ENCODE assay signal across 12 cellular contexts in genomic region chr5:139105621-139106071, GRCh38.
DNase-seq lines count a peak whose midpoint lies in the region; ATAC-seq, FAIRE-seq and TF ChIP-seq lines count a peak whose summit lies in the region.
"Had no signal": no experiment of that assay in that cellular context is flagged by ENCODE, and none has a peak within 500 bp of the region (broad histone marks: within the 10 kb centered on the region; RNA-seq: fewer than 3 reads in every experiment).

No MANE protein-coding gene starts in this region.

- no peaks in the 10 kb centered on the region for H3K79me2 ChIP-seq in mammary epithelial cell (ENCODE audit: insufficient read depth, low read length)

- H3K9ac ChIP-seq in mammary epithelial cell (ENCODE audit: insufficient read depth, low read length): no peak overlapping the region
- H3K9ac ChIP-seq in adipocyte (ENCODE audit: low read length): peak overlapping the region; percentile 39
- H3K9ac ChIP-seq in kidney (ENCODE audit: low read length in 2 of 2): peak overlapping the region in 1 of 2 donors; percentile 24

- H3K36me3 Mint-ChIP-seq in effector memory CD8-positive, alpha-beta T cell (ENCODE audit: insufficient read depth): peaks cover 3% of the 10 kb centered on the region
- no peaks in the 10 kb centered on the region for H3K36me3 Mint-ChIP-seq in Calu3 (ENCODE audit: insufficient read depth, unreplicated experiment)

- H3K4me1 Mint-ChIP-seq in effector memory CD8-positive, alpha-beta T cell (ENCODE audit: low read depth in 2 of 2): peaks cover 0 to 4% of the 10 kb centered on the region in 2 donors
- H3K4me1 Mint-ChIP-seq in Calu3 (ENCODE audit: low read depth, unreplicated experiment): peaks cover 21% of the 10 kb centered on the region
- H3K4me1 Mint-ChIP-seq: activated CD4-positive, alpha-beta memory T cell treated with anti-CD3 and anti-CD28 coated beads, Interleukin-2, amount 10 ng/mL, durations not matched to agents 7 days and 5 days had no signal

- dilution Hi-C loops in mammary epithelial cell (cut with HindIII; ENCODE audit: low sequenced_read_pairs): no loop called here

- H3K36me3 ChIP-seq in breast epithelium (no peaks in the 10 kb centered on the region), mammary epithelial cell (ENCODE audit: insufficient read depth, low read length) (no peaks in the 10 kb centered on the region), adipocyte (ENCODE audit: control insufficient read depth, insufficient read depth, low read length, severe bottlenecking) (no peaks in the 10 kb centered on the region), vagina (no peaks in the 10 kb centered on the region), kidney (ENCODE audit: control insufficient read depth in 1 of 2, insufficient read depth in 2 of 2, low read length in 2 of 2) (no peaks in the 10 kb centered on the region)

- H3K4me1 ChIP-seq in breast epithelium: peaks cover 3 to 31% of the 10 kb centered on the region in 2 donors
- H3K4me1 ChIP-seq in mammary epithelial cell (ENCODE audit: insufficient read depth, low read length): peaks cover 29% of the 10 kb centered on the region
- H3K4me1 ChIP-seq in adipocyte (ENCODE audit: control insufficient read depth, insufficient read depth, low read length): peaks cover 28% of the 10 kb centered on the region
- H3K4me1 ChIP-seq in vagina: peaks cover 34% of the 10 kb centered on the region
- H3K4me1 ChIP-seq in kidney (ENCODE audit: control insufficient read depth in 1 of 2, insufficient read depth in 1 of 2, low read depth in 1 of 2, low read length in 2 of 2): peaks cover 0 to 4% of the 10 kb centered on the region in 2 donors

- in situ Hi-C loops in mammary epithelial cell (cut with MboI; ENCODE audit: low sequenced_read_pairs in 2 of 2): no loop called here

- no peaks in the 10 kb centered on the region for H3K9me3 Mint-ChIP-seq in effector memory CD8-positive, alpha-beta T cell
- no peaks in the 10 kb centered on the region for H3K9me3 Mint-ChIP-seq in Calu3 (ENCODE audit: low read depth, unreplicated experiment)
- H3K9me3 Mint-ChIP-seq: activated CD4-positive, alpha-beta memory T cell treated with anti-CD3 and anti-CD28 coated beads, Interleukin-2, amount 10 ng/mL, durations not matched to agents 7 days and 5 days had no signal

- 70% methylated on average over 11 of the region's 15 CpGs for WGBS in mammary epithelial cell (ENCODE audit: low coverage, missing lambda C conversion rate)

- no peak overlapping the region for H3K27ac Mint-ChIP-seq in effector memory CD8-positive, alpha-beta T cell
- no peak overlapping the region for H3K27ac Mint-ChIP-seq in Calu3 (ENCODE audit: unreplicated experiment)
- H3K27ac Mint-ChIP-seq: activated CD4-positive, alpha-beta memory T cell treated with anti-CD3 and anti-CD28 coated beads, Interleukin-2, amount 10 ng/mL, durations not matched to agents 7 days and 5 days had no signal

- BruUV-seq in mammary epithelial cell (replicated peaks; lab: Mats Ljungman, UMichigan): no TSS peak
- BruUV-seq in Calu3 (replicated peaks; lab: Mats Ljungman, UMichigan): no TSS peak

- no peak for TF ChIP-seq CTCF in breast epithelium (IDR thresholded peaks at IDR 0.05)
- TF ChIP-seq CTCF in mammary epithelial cell (conservative IDR thresholded peaks at IDR 0.05 in 1 of 2, IDR thresholded peaks at IDR 0.05 in 1 of 2; ENCODE audit: extremely low read depth in 1 of 2, insufficient read depth in 1 of 2, low read depth in 1 of 2, low read length in 2 of 2): no peak
- TF ChIP-seq CTCF in vagina (IDR thresholded peaks at IDR 0.05): no peak
- no peak for TF ChIP-seq CTCF in kidney (IDR thresholded peaks at IDR 0.05; ENCODE audit: borderline replicate concordance, extremely low read depth, insufficient read depth)
- no peak for TF ChIP-seq CTCF in Calu3 (IDR thresholded peaks at IDR 0.05; ENCODE audit: unreplicated experiment)

- no peak for FAIRE-seq in kidney (lab: Jason Lieb, UNC)
- FAIRE-seq: H54, HTR-8/SVneo had no signal

- CTCF ChIA-PET in mammary epithelial cell (lab: Charles Lee; ENCODE audit: low non-redundant PET) (no interaction called here), Calu3 (lab: Charles Lee) (no interaction called here)

- ATAC-seq in effector memory CD8-positive, alpha-beta T cell (replicated peaks): no peak

- no peak overlapping the region for H2AFZ ChIP-seq in mammary epithelial cell (ENCODE audit: low read depth, low read length)

- TF ChIP-seq POLR2A in breast epithelium (IDR thresholded peaks at IDR 0.05) (no peak), vagina (IDR thresholded peaks at IDR 0.05) (no peak)

- no peaks in the 10 kb centered on the region for H3K9me3 ChIP-seq in breast epithelium
- H3K9me3 ChIP-seq in mammary epithelial cell (replicated peaks; ENCODE audit: insufficient read depth, low read length): no peaks in the 10 kb centered on the region
- H3K9me3 ChIP-seq in adipocyte (ENCODE audit: control insufficient read depth, low read length): no peaks in the 10 kb centered on the region
- no peaks in the 10 kb centered on the region for H3K9me3 ChIP-seq in vagina
- no peaks in the 10 kb centered on the region for H3K9me3 ChIP-seq in kidney (ENCODE audit: control insufficient read depth in 1 of 2, low read length in 2 of 2)

- no peaks in the 10 kb centered on the region for H4K20me1 ChIP-seq in mammary epithelial cell (ENCODE audit: insufficient read depth, low read length)

- H3K27me3 Mint-ChIP-seq in effector memory CD8-positive, alpha-beta T cell: no peaks in the 10 kb centered on the region
- H3K27me3 Mint-ChIP-seq in Calu3 (ENCODE audit: unreplicated experiment): no peaks in the 10 kb centered on the region
- H3K27me3 Mint-ChIP-seq: activated CD4-positive, alpha-beta memory T cell treated with anti-CD3 and anti-CD28 coated beads, Interleukin-2, amount 10 ng/mL, durations not matched to agents 7 days and 5 days had no signal

- H3K27me3 ChIP-seq in breast epithelium (no peaks in the 10 kb centered on the region), mammary epithelial cell (ENCODE audit: insufficient read depth, low read length) (no peaks in the 10 kb centered on the region), adipocyte (replicated peaks; ENCODE audit: control insufficient read depth, insufficient read depth, low read length) (no peaks in the 10 kb centered on the region), vagina (no peaks in the 10 kb centered on the region)

- H3K4me3 Mint-ChIP-seq in effector memory CD8-positive, alpha-beta T cell: no peak overlapping the region
- no peak overlapping the region for H3K4me3 Mint-ChIP-seq in Calu3 (ENCODE audit: low read depth, unreplicated experiment)
- H3K4me3 Mint-ChIP-seq: activated CD4-positive, alpha-beta memory T cell treated with anti-CD3 and anti-CD28 coated beads, Interleukin-2, amount 10 ng/mL, durations not matched to agents 7 days and 5 days had no signal

- DNase-seq in breast epithelium (ENCODE audit: low spot score in 2 of 2): no peak
- DNase-seq in mammary epithelial cell: no peak
- no peak for DNase-seq in adipocyte (ENCODE audit: low read depth)
- DNase-seq in midbrain (lab: John Stamatoyannopoulos, UW): peak; percentile 26
- DNase-seq in vagina (ENCODE audit: extremely low spot score in 2 of 2): no peak
- no peak for DNase-seq in kidney
- DNase-seq in effector memory CD8-positive, alpha-beta T cell: no peak
- no peak for DNase-seq in Calu3
- DNase-seq: activated CD4-positive, alpha-beta memory T cell treated with anti-CD3 and anti-CD28 coated beads, Interleukin-2, amount 10 ng/mL, durations not matched to agents 7 days and 5 days; islet precursor cell had no signal

- H3K27ac ChIP-seq in breast epithelium (peak overlapping the region; percentile 89 to 93), mammary epithelial cell (ENCODE audit: insufficient read depth, low read depth, low read length) (no peak overlapping the region), vagina (peak overlapping the region; percentile 74), kidney (ENCODE audit: low read depth in 2 of 2, low read length in 2 of 2) (peak overlapping the region in 1 of 2 donors; percentile 21)

- intact Hi-C loops in breast epithelium (cut with DNase I; ENCODE audit: low total_unique reads) (no loop called here), mammary epithelial cell (cut with micrococcal nuclease) (no loop called here), vagina (cut with DNase I) (loop anchor here (10.0 kb wide), 1 partner anchor 159 kb away; no protein-coding TSS in a partner anchor), kidney (cut with DNase I) (no loop called here), Calu3 (cut with micrococcal nuclease; ENCODE audit: unreplicated experiment) (no loop called here)

- H3K4me2 ChIP-seq in mammary epithelial cell (ENCODE audit: insufficient read depth, low read depth, low read length): no peak overlapping the region

- peak overlapping the region in 1 of 3 donors; percentile 3 for H3K4me3 ChIP-seq in breast epithelium
- H3K4me3 ChIP-seq in mammary epithelial cell (replicated peaks in 1 of 3; ENCODE audit: insufficient read depth in 1 of 3, low read depth in 2 of 3, low read length in 3 of 3): no peak overlapping the region
- H3K4me3 ChIP-seq in adipocyte (ENCODE audit: low read length): peak overlapping the region; percentile 58
- no peak overlapping the region for H3K4me3 ChIP-seq in vagina
- no peak overlapping the region for H3K4me3 ChIP-seq in kidney (ENCODE audit: low read length in 2 of 2)
